8 cellular contexts compared by ENCODE assay signal in the genomic region with DNA sequence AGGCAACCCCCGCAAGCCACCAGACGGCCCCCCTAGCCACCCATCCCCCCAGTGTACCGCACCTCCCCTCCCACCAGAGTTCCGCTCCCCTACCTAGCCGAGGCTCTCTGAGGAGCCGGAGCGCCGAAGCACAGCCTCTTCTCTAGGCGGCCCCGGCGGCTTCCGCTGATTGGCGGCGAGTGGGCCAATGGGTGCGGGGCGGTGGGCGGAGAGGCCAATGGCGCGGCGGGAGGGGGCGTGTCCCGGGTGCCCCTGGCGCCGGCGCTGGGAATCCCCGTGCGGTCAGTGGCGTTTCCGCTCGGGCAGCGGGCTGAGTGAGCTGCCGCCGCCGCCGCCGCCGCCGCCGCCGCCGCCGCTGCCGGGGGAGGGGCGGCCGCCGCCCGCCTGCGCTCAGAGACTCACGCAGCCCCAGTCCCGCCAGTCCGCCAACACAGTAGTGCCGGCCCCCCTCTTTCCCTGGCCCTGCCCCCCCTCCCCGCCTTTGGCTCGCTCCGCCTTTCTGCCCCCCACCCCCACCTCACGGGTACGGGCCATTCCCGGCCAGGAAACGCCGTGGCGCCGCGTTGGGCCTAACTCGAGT. TPM values are rescaled to one million over a fixed set of nuclear protein-coding genes. Genes with fewer than 3 reads are reported as not detected.
A peak's percentile ranks its signal among the peaks of the same experiment; 100 is the strongest.
DNase-seq lines count a peak whose midpoint lies in the region; ATAC-seq and TF ChIP-seq lines count a peak whose summit lies in the region.

A gene with protein sequence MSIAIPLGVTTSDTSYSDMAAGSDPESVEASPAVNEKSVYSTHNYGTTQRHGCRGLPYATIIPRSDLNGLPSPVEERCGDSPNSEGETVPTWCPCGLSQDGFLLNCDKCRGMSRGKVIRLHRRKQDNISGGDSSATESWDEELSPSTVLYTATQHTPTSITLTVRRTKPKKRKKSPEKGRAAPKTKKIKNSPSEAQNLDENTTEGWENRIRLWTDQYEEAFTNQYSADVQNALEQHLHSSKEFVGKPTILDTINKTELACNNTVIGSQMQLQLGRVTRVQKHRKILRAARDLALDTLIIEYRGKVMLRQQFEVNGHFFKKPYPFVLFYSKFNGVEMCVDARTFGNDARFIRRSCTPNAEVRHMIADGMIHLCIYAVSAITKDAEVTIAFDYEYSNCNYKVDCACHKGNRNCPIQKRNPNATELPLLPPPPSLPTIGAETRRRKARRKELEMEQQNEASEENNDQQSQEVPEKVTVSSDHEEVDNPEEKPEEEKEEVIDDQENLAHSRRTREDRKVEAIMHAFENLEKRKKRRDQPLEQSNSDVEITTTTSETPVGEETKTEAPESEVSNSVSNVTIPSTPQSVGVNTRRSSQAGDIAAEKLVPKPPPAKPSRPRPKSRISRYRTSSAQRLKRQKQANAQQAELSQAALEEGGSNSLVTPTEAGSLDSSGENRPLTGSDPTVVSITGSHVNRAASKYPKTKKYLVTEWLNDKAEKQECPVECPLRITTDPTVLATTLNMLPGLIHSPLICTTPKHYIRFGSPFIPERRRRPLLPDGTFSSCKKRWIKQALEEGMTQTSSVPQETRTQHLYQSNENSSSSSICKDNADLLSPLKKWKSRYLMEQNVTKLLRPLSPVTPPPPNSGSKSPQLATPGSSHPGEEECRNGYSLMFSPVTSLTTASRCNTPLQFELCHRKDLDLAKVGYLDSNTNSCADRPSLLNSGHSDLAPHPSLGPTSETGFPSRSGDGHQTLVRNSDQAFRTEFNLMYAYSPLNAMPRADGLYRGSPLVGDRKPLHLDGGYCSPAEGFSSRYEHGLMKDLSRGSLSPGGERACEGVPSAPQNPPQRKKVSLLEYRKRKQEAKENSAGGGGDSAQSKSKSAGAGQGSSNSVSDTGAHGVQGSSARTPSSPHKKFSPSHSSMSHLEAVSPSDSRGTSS (N-terminal part only) (plus strand): TSS at position 285 of the 580 bp plus-strand sequence. CDS start 31,324 bp downstream, outside the sequence.

- peaks cover 61% of the 10 kb centered on the region for H3K4me1 ChIP-seq in mononuclear cell (ENCODE audit: insufficient read depth, low read length)

- no peaks in the 10 kb centered on the region for H3K9me3 ChIP-seq in mononuclear cell (ENCODE audit: low read depth, low read length)

- H3K4me3 ChIP-seq in epithelial cell of esophagus (ENCODE audit: low read length) (peak within 1 kb of the TSS; percentile 96), mononuclear cell (ENCODE audit: low read length) (peak within 1 kb of the TSS; percentile 94)

- ATAC-seq in GM21528 (IDR thresholded peaks at IDR 0.05; ENCODE audit: low FRiP score, unreplicated experiment): peak; percentile 58

- H3K27me3 ChIP-seq in mononuclear cell (ENCODE audit: insufficient read depth, low read length): no peaks in the 10 kb centered on the region

- no peak for TF ChIP-seq CTCF in epithelial cell of esophagus (IDR thresholded peaks at IDR 0.05; ENCODE audit: insufficient read depth, low read depth, low read length, missing control alignments)

- DNase-seq in DMS 273 treated with DMSO at 0.1 percent for 48 hours (lab: John Stamatoyannopoulos, UW) (peak; percentile 73), HuH-7.5 (ENCODE audit: low spot score) (peak; percentile 99), OCI-M1 (lab: John Stamatoyannopoulos, UW) (peak; percentile 99), activated T-cell treated with anti-CD3 and anti-CD28 coated beads for 4 hours (peak; percentile 99), epithelial cell of esophagus (ENCODE audit: low read depth) (peak; percentile 97)
- DNase-seq in stimulated activated CD8-positive, alpha-beta memory T cell treated with anti-CD3 and anti-CD28 coated beads, Interleukin-4, amount 100 ng/mL, for 1 hour (ENCODE audit: low read depth in 2 of 2, low spot score in 1 of 2): peak; percentile 99

RNA-seq across cellular contexts. Expression of the gene that starts here (rescaled TPM):
- 79.2 TPM for total RNA-seq in mononuclear cell

Comparison
In these comparisons a context has a peak if more than half of its experiments do, and no peak if none do; other contexts are left out.
1. Peak in every context shown above with its lines: DNase-seq, ATAC-seq and H3K4me3 ChIP-seq.